ENCODE assay signal across 8 cellular contexts in genomic region chr11:55942785-55943392, GRCh38. TPM values are rescaled to one million over a fixed set of nuclear protein-coding genes. Genes with fewer than 3 reads are reported as not detected.
A peak's percentile ranks its signal among the peaks of the same experiment; 100 is the strongest.
DNase-seq lines count a peak whose midpoint lies in the region; ATAC-seq and TF ChIP-seq lines count a peak whose summit lies in the region.

No MANE protein-coding gene starts in this region.

- no peak overlapping the region for H3K4me3 Mint-ChIP-seq in activated T-cell treated with anti-CD3 and anti-CD28 coated beads, Interleukin-2, amount 50 U/mL, for 4 hours

- no peak overlapping the region for H3K27ac ChIP-seq in DOHH2 (ENCODE audit: low read depth, low read length)

- H3K79me2 ChIP-seq in DOHH2 (ENCODE audit: control insufficient read depth, low read length), result no peaks in the 10 kb centered on the region

- H3K4me1 Mint-ChIP-seq in activated T-cell treated with anti-CD3 and anti-CD28 coated beads, Interleukin-2, amount 50 U/mL, for 4 hours (ENCODE audit: low read depth), result no peaks in the 10 kb centered on the region

- no peaks in the 10 kb centered on the region for H3K4me1 ChIP-seq in DOHH2 (ENCODE audit: control insufficient read depth, low read length)

- H3K36me3 ChIP-seq in DOHH2 (ENCODE audit: control insufficient read depth, low read length), result no peaks in the 10 kb centered on the region

- no peaks in the 10 kb centered on the region for H3K9me3 ChIP-seq in DOHH2 (ENCODE audit: control insufficient read depth, insufficient read depth, low read length)

- no peaks in the 10 kb centered on the region for H3F3A ChIP-seq in DOHH2 (ENCODE audit: control insufficient read depth, insufficient read depth)

- H3K27me3 ChIP-seq in DOHH2 (ENCODE audit: control insufficient read depth, low read length), result no peaks in the 10 kb centered on the region

- no peak overlapping the region for H3K4me2 ChIP-seq in DOHH2 (ENCODE audit: low read length)

- no peaks in the 10 kb centered on the region for H3K36me3 Mint-ChIP-seq in activated T-cell treated with anti-CD3 and anti-CD28 coated beads, Interleukin-2, amount 50 U/mL, for 4 hours (ENCODE audit: insufficient read depth)

- no peaks in the 10 kb centered on the region for H4K20me1 ChIP-seq in DOHH2 (ENCODE audit: control insufficient read depth, insufficient read depth, low read depth, low read length)

- no peaks in the 10 kb centered on the region for H3K27me3 Mint-ChIP-seq in activated T-cell treated with anti-CD3 and anti-CD28 coated beads, Interleukin-2, amount 50 U/mL, for 4 hours (ENCODE audit: low read depth)

- peak; percentile 47 for ATAC-seq in HG02870 (IDR thresholded peaks at IDR 0.05; ENCODE audit: unreplicated experiment)
- no peak for ATAC-seq in activated T-cell treated with anti-CD3 and anti-CD28 coated beads, Interleukin-2, amount 50 U/mL, for 4 hours

- no peak overlapping the region for H3K4me3 ChIP-seq in DOHH2 (ENCODE audit: low read length)

- H3K9me2 ChIP-seq in DOHH2 (replicated peaks; ENCODE audit: control insufficient read depth, low read length), result no peaks in the 10 kb centered on the region

- peak; percentile 54 for TF ChIP-seq CTCF in DOHH2 (IDR thresholded peaks at IDR 0.05; ENCODE audit: low read depth, low read length, poor library complexity, severe bottlenecking)

- DNase-seq in OCI-M2 (lab: John Stamatoyannopoulos, UW; ENCODE audit: unreplicated experiment) (peak; percentile 22), foreskin melanocyte (peak; percentile 18), NK-92 (lab: John Stamatoyannopoulos, UW; ENCODE audit: unreplicated experiment) (no peak)
- DNase-seq in stimulated activated CD4-positive, alpha-beta T cell treated with anti-CD3 and anti-CD28 coated beads, Interleukin-12 subunit alpha, Interleukin-12 subunit beta, amount 100 ng/mL, for 4 hours, result no peak
- no peak for DNase-seq in activated naive CD4-positive, alpha-beta T cell (lab: John Stamatoyannopoulos, UW)
- DNase-seq in activated T-cell treated with anti-CD3 and anti-CD28 coated beads, Interleukin-2, amount 50 U/mL, for 4 hours, result no peak

- H3K9me3 Mint-ChIP-seq in activated T-cell treated with anti-CD3 and anti-CD28 coated beads, Interleukin-2, amount 50 U/mL, for 4 hours, result no peaks in the 10 kb centered on the region

RNA-seq across cellular contexts. Expression of gene OR5I1, which starts 6.7 kb away (rescaled TPM):
- not detected for total RNA-seq in activated T-cell treated with anti-CD3 and anti-CD28 coated beads, Interleukin-2, amount 50 U/mL, for 4 hours

RNA-seq across cellular contexts. Expression of gene OR10AG1, which starts 26.9 kb away (rescaled TPM):
- total RNA-seq in activated T-cell treated with anti-CD3 and anti-CD28 coated beads, Interleukin-2, amount 50 U/mL, for 4 hours, result not detected

RNA-seq across cellular contexts. Expression of gene OR5W2, which starts 28.5 kb away (rescaled TPM):
- total RNA-seq in activated T-cell treated with anti-CD3 and anti-CD28 coated beads, Interleukin-2, amount 50 U/mL, for 4 hours, result not detected

RNA-seq across cellular contexts. Expression of gene OR5F1, which starts 51.5 kb away (rescaled TPM):
- not detected for total RNA-seq in activated T-cell treated with anti-CD3 and anti-CD28 coated beads, Interleukin-2, amount 50 U/mL, for 4 hours

RNA-seq across cellular contexts. Expression of gene TRIM51, which starts 59.8 kb away (rescaled TPM):
- not detected for total RNA-seq in activated T-cell treated with anti-CD3 and anti-CD28 coated beads, Interleukin-2, amount 50 U/mL, for 4 hours

Comparison
In these comparisons a context has a peak if more than half of its experiments do, and no peak if none do; other contexts are left out.
1. DNase-seq: peak in OCI-M2 (single experiment) and foreskin melanocyte (single experiment); none in stimulated activated CD4-positive, alpha-beta T cell treated with anti-CD3 and anti-CD28 coated beads, Interleukin-12 subunit alpha, Interleukin-12 subunit beta, amount 100 ng/mL, for 4 hours (single experiment), activated naive CD4-positive, alpha-beta T cell (0 of 4), NK-92 (single experiment) and activated T-cell treated with anti-CD3 and anti-CD28 coated beads, Interleukin-2, amount 50 U/mL, for 4 hours (single experiment).